In the genomic region with DNA sequence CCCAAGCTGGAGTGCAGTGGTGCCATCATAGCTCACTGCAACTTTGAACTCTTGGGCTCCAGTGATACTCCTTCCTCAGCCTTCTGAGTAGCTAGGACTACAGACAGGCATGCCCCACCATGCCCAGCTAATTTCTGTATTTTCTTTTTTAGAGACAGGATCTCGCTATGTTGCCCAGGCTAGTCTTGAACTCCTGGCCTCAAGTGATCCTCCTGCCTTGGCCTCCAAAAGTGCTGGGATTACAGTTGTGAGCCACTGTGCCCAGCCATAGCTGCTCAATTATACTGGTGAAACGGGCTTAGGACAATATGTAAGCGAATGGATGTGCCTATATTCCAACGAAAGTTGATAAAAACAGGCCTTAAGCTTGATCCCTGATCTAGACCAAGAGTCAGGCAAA, we compare ENCODE assay signal across 19 cellular contexts.
"Had no signal": no experiment of that assay in that cellular context is flagged by ENCODE, and none has a peak within 500 bp of the region (broad histone marks: within the 10 kb centered on the region; RNA-seq: fewer than 3 reads in every experiment).

No MANE protein-coding gene starts in this region.

- H3K4me3 ChIP-seq: coronary artery, dorsolateral prefrontal cortex, esophagus muscularis mucosa, gastroesophageal sphincter, heart left ventricle, left lung, lower lobe of right lung had no signal

- H3K27me3 ChIP-seq: dorsolateral prefrontal cortex, esophagus muscularis mucosa, foreskin keratinocyte, gastroesophageal sphincter, heart left ventricle, left lung had no signal

- H3K36me3 Mint-ChIP-seq: natural killer cell had no signal

- H3K27ac ChIP-seq: coronary artery, dorsolateral prefrontal cortex, esophagus muscularis mucosa, foreskin keratinocyte, gastroesophageal sphincter, heart left ventricle, left lung, lower lobe of right lung had no signal

- H3K9me3 Mint-ChIP-seq: naive thymus-derived CD4-positive, alpha-beta T cell; natural killer cell had no signal

- H3K9me3 ChIP-seq: esophagus muscularis mucosa, gastroesophageal sphincter, heart left ventricle, left lung, lower lobe of right lung had no signal

- H3K27me3 Mint-ChIP-seq: naive thymus-derived CD4-positive, alpha-beta T cell had no signal

- H3K4me3 Mint-ChIP-seq: naive thymus-derived CD4-positive, alpha-beta T cell; natural killer cell had no signal

- ATAC-seq: foreskin keratinocyte; gastroesophageal sphincter; heart left ventricle; left lung; left ventricle myocardium superior; lower lobe of right lung; naive thymus-derived CD4-positive, alpha-beta T cell; natural killer cell had no signal

- H3K4me1 ChIP-seq: foreskin keratinocyte, left lung, lower lobe of right lung had no signal

- DNase-seq: dermis blood vessel endothelial cell; dorsolateral prefrontal cortex; effector CD4-positive, alpha-beta T cell; effector memory CD4-positive, alpha-beta T cell; foreskin keratinocyte; heart left ventricle; hippocampal formation; kidney; kidney glomerular epithelial cell; left lung; left ventricle myocardium superior; lower lobe of right lung; mesendoderm; midbrain; naive thymus-derived CD4-positive, alpha-beta T cell; natural killer cell had no signal
